ENCODE assay signal across 8 cellular contexts in genomic region chr11:123064268-123064657, GRCh38. TPM values are rescaled to one million over a fixed set of nuclear protein-coding genes. Genes with fewer than 3 reads are reported as not detected.
DNase-seq lines count a peak whose midpoint lies in the region; ATAC-seq and TF ChIP-seq lines count a peak whose summit lies in the region.

No MANE protein-coding gene starts in this region.

- H3K4me3 Mint-ChIP-seq in T-cell, result peak overlapping the region; percentile 98 to 99 (median 99)

- H3K79me2 ChIP-seq in HCT116 (ENCODE audit: insufficient read depth, low read length), result peaks cover 75% of the 10 kb centered on the region

- intact Hi-C loops in HCT116 (cut with micrococcal nuclease), result no loop called here

- H2AFZ ChIP-seq in HCT116 (ENCODE audit: low read depth, low read length, poor library complexity, severe bottlenecking), result no peak overlapping the region

- ATAC-seq in HCT116 (no peak), T-cell (replicated peaks in 1 of 4) (no peak), GM18909 (IDR thresholded peaks at IDR 0.05; ENCODE audit: poor library complexity, unreplicated experiment) (no peak)

- H3K9me3 ChIP-seq in HCT116 (ENCODE audit: control insufficient read depth in 1 of 2, insufficient read depth in 1 of 2, low read depth in 1 of 2, low read length in 2 of 2), result no peaks in the 10 kb centered on the region
- H3K9me3 ChIP-seq in skeletal muscle tissue (ENCODE audit: control insufficient read depth in 3 of 3, low read length in 3 of 3), result no peaks in the 10 kb centered on the region

- TF ChIP-seq POLR2A in HCT116 (IDR thresholded peaks at IDR 0.05; ENCODE audit: borderline replicate concordance, extremely low read depth, insufficient read depth, insufficient read length), result no peak

- peaks cover 45 to 62% (median 59%) of the 10 kb centered on the region in 3 donors for H3K4me1 Mint-ChIP-seq in T-cell

- peak overlapping the region; percentile 100 for H3K27ac Mint-ChIP-seq in T-cell

- no peaks in the 10 kb centered on the region for H3K9me3 Mint-ChIP-seq in T-cell

- H3K4me1 ChIP-seq in HCT116 (ENCODE audit: control insufficient read depth in 1 of 2, insufficient read depth in 2 of 2, low read length in 2 of 2), result peaks cover 18 to 25% of the 10 kb centered on the region in 2 experiments
- H3K4me1 ChIP-seq in skeletal muscle tissue (ENCODE audit: control insufficient read depth in 3 of 3, insufficient read depth in 3 of 3, low read length in 3 of 3), result peaks cover 29 to 54% (median 35%) of the 10 kb centered on the region in 3 donors

- no peak for TF ChIP-seq RAD21 in HCT116 (IDR thresholded peaks at IDR 0.05; ENCODE audit: low read depth)

- H3K27me3 Mint-ChIP-seq in T-cell, result no peaks in the 10 kb centered on the region

- peaks cover 34% of the 10 kb centered on the region for H3K36me3 Mint-ChIP-seq in T-cell

- RAD21 ChIA-PET in HCT116 (lab: Charles Lee; ENCODE audit: low non-redundant PET in 1 of 2, low total read pairs in 2 of 2, uncharacterized antibody in 2 of 2, unreplicated experiment in 2 of 2), result interaction anchor here in 1 of 2 experiments (0.7 kb wide), 1 partner anchor 99 kb away, joined by 3 read pairs; no protein-coding TSS in a partner anchor

- H3K4me2 ChIP-seq in HCT116 (ENCODE audit: low read length), result peak overlapping the region; percentile 85

- H3K9ac ChIP-seq in HCT116 (ENCODE audit: low read length), result peak overlapping the region; percentile 100
- H3K9ac ChIP-seq in skeletal muscle tissue (ENCODE audit: low read depth in 1 of 3, low read length in 3 of 3), result peak overlapping the region in 2 of 3 donors; percentile 100

- no peak for DNase-seq in HCT116 (ENCODE audit: low read depth, low spot score)
- DNase-seq in T-cell, result no peak
- DNase-seq in globus pallidus (ENCODE audit: low spot score), result peak; percentile 18
- DNase-seq in COLO829 (ENCODE audit: low spot score), result no peak
- no peak for DNase-seq in kidney glomerular epithelial cell (lab: John Stamatoyannopoulos, UW)
- no peak for DNase-seq in AML-193 (lab: John Stamatoyannopoulos, UW)

- H4K20me1 ChIP-seq in HCT116 (ENCODE audit: insufficient read depth), result peaks cover 19% of the 10 kb centered on the region; the same call in 1 of the 2 replicates

- H3K27ac ChIP-seq in HCT116 (ENCODE audit: low read depth, low read length) (peak overlapping the region; percentile 98; the same call in 1 of the 2 replicates), skeletal muscle tissue (ENCODE audit: low read depth, low read length) (peak overlapping the region; percentile 100)

- H3K27me3 ChIP-seq in HCT116 (ENCODE audit: insufficient read depth, low read length) (no peaks in the 10 kb centered on the region), skeletal muscle tissue (ENCODE audit: control insufficient read depth in 3 of 3, insufficient read depth in 3 of 3, low read length in 3 of 3) (no peaks in the 10 kb centered on the region)

- CTCF ChIA-PET in HCT116 (lab: Charles Lee), result interaction anchor here (0.9 kb wide), 1 partner anchor 39 kb away, joined by 5 read pairs; no protein-coding TSS in a partner anchor
- CTCF ChIA-PET in T-cell (lab: Charles Lee), result interaction anchor here (0.5 to 2.5 kb wide), 6 partner anchors 10 to 39 kb away, joined by 3 to 12 read pairs (median 5); no protein-coding TSS in a partner anchor

- H3K36me3 ChIP-seq in HCT116 (ENCODE audit: control insufficient read depth in 1 of 2, insufficient read depth in 2 of 2, low read length in 2 of 2), result peaks cover 9 to 32% of the 10 kb centered on the region in 2 experiments; a peak in 3 of 4 replicates
- peaks cover 18 to 22% (median 18%) of the 10 kb centered on the region in 3 donors for H3K36me3 ChIP-seq in skeletal muscle tissue (ENCODE audit: control insufficient read depth in 3 of 3, insufficient read depth in 3 of 3, low read length in 3 of 3)

- no peaks in the 10 kb centered on the region for H3K9me2 ChIP-seq in HCT116 (ENCODE audit: insufficient read depth)

- peak overlapping the region; percentile 62 to 97; a peak in 3 of 4 replicates for H3K4me3 ChIP-seq in HCT116 (replicated peaks in 1 of 2; ENCODE audit: low read depth in 1 of 2, low read length in 2 of 2)
- H3K4me3 ChIP-seq in skeletal muscle tissue (ENCODE audit: low read length in 3 of 3), result peak overlapping the region; percentile 18 to 94 (median 86)

- POLR2A ChIA-PET in HCT116 (lab: Charles Lee) (interaction anchor here (1.6 kb wide), 1 partner anchor 10 kb away, joined by 5 read pairs; no protein-coding TSS in a partner anchor), T-cell (lab: Charles Lee) (interaction anchor here (0.7 to 1.5 kb wide), 4 partner anchors 10 to 24 kb away, joined by 3 to 7 read pairs (median 3); no protein-coding TSS in a partner anchor)

- BruUV-seq in HCT116 (replicated peaks; lab: Mats Ljungman, UMichigan), result no TSS peak

- TF ChIP-seq CTCF in HCT116 (IDR thresholded peaks at IDR 0.05 in 2 of 3, conservative IDR thresholded peaks at IDR 0.05 in 1 of 3; ENCODE audit: borderline replicate concordance in 1 of 3, insufficient read depth in 1 of 3, low read depth in 2 of 3, low read length in 2 of 3), result no peak

TF ChIP-seq in HCT116, 20 proteins besides CTCF, POLR2A, EP300 and RAD21:
- no peak for TF ChIP-seq SRF (IDR thresholded peaks at IDR 0.05; ENCODE audit: low read depth)
- no peak for TF ChIP-seq ZFX (IDR thresholded peaks at IDR 0.05)
- TF ChIP-seq CEBPB (IDR thresholded peaks at IDR 0.05; ENCODE audit: low read depth), result no peak
- no peak for TF ChIP-seq TCF7L2 (IDR thresholded peaks at IDR 0.05; ENCODE audit: borderline replicate concordance, extremely low read depth, insufficient read depth, insufficient read length)
- TF ChIP-seq JUND (IDR thresholded peaks at IDR 0.05), result no peak
- no peak for TF ChIP-seq CBX3 (IDR thresholded peaks at IDR 0.05; ENCODE audit: low read depth)
- TF ChIP-seq POLR2AphosphoS5 (IDR thresholded peaks at IDR 0.05; ENCODE audit: low read depth, low read length), result no peak
- TF ChIP-seq EGR1 (IDR thresholded peaks at IDR 0.05; ENCODE audit: low read depth), result no peak
- TF ChIP-seq MAX (IDR thresholded peaks at IDR 0.05), result no peak
- no peak for TF ChIP-seq SIN3A (IDR thresholded peaks at IDR 0.05; ENCODE audit: low read depth)
- no peak for TF ChIP-seq FOSL1 (IDR thresholded peaks at IDR 0.05; ENCODE audit: low read depth)
- TF ChIP-seq YY1 (IDR thresholded peaks at IDR 0.05; ENCODE audit: extremely low read depth, insufficient replicate concordance, low read depth, low read length), result no peak
- no peak for TF ChIP-seq ZBTB33 (IDR thresholded peaks at IDR 0.05; ENCODE audit: extremely low read depth, insufficient replicate concordance, low read length)
- no peak for TF ChIP-seq ATF3 (IDR thresholded peaks at IDR 0.05)
- TF ChIP-seq SP1 (IDR thresholded peaks at IDR 0.05; ENCODE audit: low read depth), result no peak

RNA-seq across cellular contexts. Expression of gene HSPA8, which starts 2.3 kb away (rescaled TPM):
- total RNA-seq in HCT116 (2021; ENCODE audit: unreplicated experiment), result 1,301 TPM
- 794 and 973 TPM in 2 replicates for polyA plus RNA-seq in HCT116 (2012)
- total RNA-seq in T-cell, result 1,000 to 10,000 TPM in 1 of 5 donors, 100 to 1,000 TPM in 4; 791 to 1,086 (median 843) TPM
- total RNA-seq in skeletal muscle tissue, result 3,240 TPM
